In the genomic region with DNA sequence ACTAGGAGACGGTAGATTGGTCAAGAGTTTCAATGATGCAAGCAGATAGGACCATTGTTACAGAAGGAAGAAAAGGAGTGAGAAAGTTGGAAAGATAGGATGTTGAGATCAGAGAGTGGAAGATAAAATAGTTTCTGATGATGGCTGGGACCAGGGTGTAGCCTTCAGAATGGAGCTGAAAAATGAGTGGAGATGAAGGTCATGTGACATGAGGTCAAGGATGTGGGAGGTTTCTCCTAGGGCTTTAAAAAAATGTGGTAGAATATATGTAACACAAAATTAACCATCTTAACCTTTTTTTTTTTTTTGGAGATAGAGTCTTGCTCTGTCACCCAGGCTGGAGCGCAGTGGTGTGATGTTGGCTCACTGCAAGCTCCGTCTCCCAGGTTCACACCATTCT, we compare ENCODE assay signal across 21 cellular contexts. TPM values are rescaled to one million over a fixed set of nuclear protein-coding genes. Genes with fewer than 3 reads are reported as not detected.
DNase-seq lines count a peak whose midpoint lies in the region; ATAC-seq and TF ChIP-seq lines count a peak whose summit lies in the region.
"Had no signal": no experiment of that assay in that cellular context is flagged by ENCODE, and none has a peak within 500 bp of the region (broad histone marks: within the 10 kb centered on the region; RNA-seq: fewer than 3 reads in every experiment).

No MANE protein-coding gene starts in this region.

- H3K4me2 ChIP-seq in Karpas-422 (ENCODE audit: low read depth, low read length, poor library complexity, severe bottlenecking): no peak overlapping the region

- H3K27me3 Mint-ChIP-seq in Caco-2 (ENCODE audit: insufficient read depth, unreplicated experiment): no peaks in the 10 kb centered on the region

- no peaks in the 10 kb centered on the region for H3K9me3 ChIP-seq in Caco-2
- no peaks in the 10 kb centered on the region for H3K9me3 ChIP-seq in Karpas-422 (ENCODE audit: low read length)
- no peaks in the 10 kb centered on the region for H3K9me3 ChIP-seq in gastroesophageal sphincter
- H3K9me3 ChIP-seq in stomach smooth muscle (ENCODE audit: control insufficient read depth in 2 of 2, low read length in 2 of 2): no peaks in the 10 kb centered on the region

- H3K36me3 Mint-ChIP-seq in Caco-2 (ENCODE audit: insufficient read depth, unreplicated experiment): no peaks in the 10 kb centered on the region

- CTCF ChIA-PET in Caco-2 (lab: Charles Lee): no interaction called here

- H3K36me3 ChIP-seq in Caco-2 (ENCODE audit: control insufficient read depth, insufficient read depth, low read length) (no peaks in the 10 kb centered on the region), Karpas-422 (ENCODE audit: insufficient read depth, low read length) (no peaks in the 10 kb centered on the region), gastroesophageal sphincter (no peaks in the 10 kb centered on the region), stomach smooth muscle (ENCODE audit: control insufficient read depth in 2 of 2, insufficient read depth in 2 of 2, low read length in 2 of 2) (no peaks in the 10 kb centered on the region)

- peaks cover 39% of the 10 kb centered on the region for H3K4me1 Mint-ChIP-seq in Caco-2 (ENCODE audit: low read depth, unreplicated experiment)

- H3K4me1 ChIP-seq in Caco-2 (peaks cover 80% of the 10 kb centered on the region), Karpas-422 (ENCODE audit: low read length) (peaks cover 35% of the 10 kb centered on the region), gastroesophageal sphincter (peaks cover 0 to 56% (median 30%) of the 10 kb centered on the region in 3 donors), stomach smooth muscle (ENCODE audit: control insufficient read depth, insufficient read depth, low read length) (peaks cover 41% of the 10 kb centered on the region)

- no peak overlapping the region for H3K4me3 ChIP-seq in Caco-2 (ENCODE audit: low read depth, low read length)
- no peak overlapping the region for H3K4me3 ChIP-seq in Karpas-422 (ENCODE audit: low read length)
- H3K4me3 ChIP-seq in gastroesophageal sphincter: no peak overlapping the region
- no peak overlapping the region for H3K4me3 ChIP-seq in stomach smooth muscle (ENCODE audit: low read length in 2 of 2)

- 79 to 96% methylated on average over 2 to 3 of the region's 3 CpGs for WGBS in gastroesophageal sphincter (ENCODE audit: low coverage in 1 of 2), 2 donors

- H4K20me1 ChIP-seq in Karpas-422 (ENCODE audit: insufficient read depth, low read depth, low read length): no peaks in the 10 kb centered on the region

- ATAC-seq in gastroesophageal sphincter: no peak
- ATAC-seq: Panc1, SK-N-SH treated with all-trans-retinoic acid at 6 μM for 48 hours had no signal

- H3K4me3 Mint-ChIP-seq in Caco-2 (ENCODE audit: unreplicated experiment): no peak overlapping the region

- intact Hi-C loops in Caco-2 (cut with micrococcal nuclease; ENCODE audit: unreplicated experiment): no loop called here

- H3K27me3 ChIP-seq in Caco-2 (replicated peaks; ENCODE audit: control insufficient read depth, insufficient read depth, low read length) (no peaks in the 10 kb centered on the region), Karpas-422 (ENCODE audit: low read length) (no peaks in the 10 kb centered on the region), gastroesophageal sphincter (no peaks in the 10 kb centered on the region), stomach smooth muscle (ENCODE audit: control insufficient read depth in 1 of 2, insufficient read depth in 2 of 2, low read length in 2 of 2) (no peaks in the 10 kb centered on the region)

- no peak for TF ChIP-seq EP300 in gastroesophageal sphincter (IDR thresholded peaks at IDR 0.05)

- H3K79me2 ChIP-seq in Karpas-422 (ENCODE audit: low read length): no peaks in the 10 kb centered on the region

- H3K9me3 Mint-ChIP-seq in Caco-2 (ENCODE audit: unreplicated experiment): peaks cover 10% of the 10 kb centered on the region

- POLR2A ChIA-PET in Caco-2 (lab: Charles Lee): no interaction called here

- H3K27ac ChIP-seq in Karpas-422 (ENCODE audit: low read length) (no peak overlapping the region), gastroesophageal sphincter (peak overlapping the region in 3 of 4 donors; percentile 75 to 90 (median 77)), stomach smooth muscle (ENCODE audit: low read length) (peak overlapping the region; percentile 97)

- H2AFZ ChIP-seq in Karpas-422 (ENCODE audit: low read length): no peak overlapping the region

- BruUV-seq in Caco-2 (replicated peaks; lab: Mats Ljungman, UMichigan): no TSS peak

- DNase-seq in Caco-2 (no peak), Karpas-422 (peak; percentile 20), AG08395 (ENCODE audit: low spot score) (no peak), cerebellar cortex (ENCODE audit: low spot score) (no peak), GM13976 (ENCODE audit: low spot score) (no peak)
- DNase-seq: ACHN, AML-193, DMS79, GOT3, HCEC 1CT, KG1, NCI-H1105, NCI-H146, NCI-H2029, NCI-H2227 treated with DMSO at 0.1 percent for 48 hours, NCI-H510A, NCI-H748 treated with DMSO at 0.1 percent for 48 hours had no signal

- TF ChIP-seq CTCF in Caco-2 (IDR thresholded peaks at IDR 0.05; ENCODE audit: insufficient read depth in 1 of 2, low read depth in 1 of 2, low read length in 1 of 2, severe bottlenecking in 1 of 2, unreplicated experiment in 1 of 2): no peak
- TF ChIP-seq CTCF in gastroesophageal sphincter (IDR thresholded peaks at IDR 0.05): no peak
- no peak for TF ChIP-seq CTCF in GM13976 (IDR thresholded peaks at IDR 0.05; ENCODE audit: borderline replicate concordance, control extremely low read depth, extremely low read depth, insufficient read depth, missing control alignments)

- in situ Hi-C loops in GM13976 (cut with MboI; ENCODE audit: low sequenced_read_pairs, unreplicated experiment): no loop called here

- peak overlapping the region; percentile 7 for H3K27ac Mint-ChIP-seq in Caco-2 (ENCODE audit: unreplicated experiment)

- no peaks in the 10 kb centered on the region for H3K9me2 ChIP-seq in Karpas-422 (replicated peaks; ENCODE audit: insufficient read depth, low read length)

- H3K9ac ChIP-seq in Karpas-422 (ENCODE audit: low read length): no peak overlapping the region
- H3K9ac ChIP-seq in stomach smooth muscle (ENCODE audit: low read length in 2 of 2): no peak overlapping the region

- TF ChIP-seq POLR2A in gastroesophageal sphincter (IDR thresholded peaks at IDR 0.05): no peak

RNA-seq across cellular contexts. Expression of a gene that starts 18.3 kb away (rescaled TPM):
- total RNA-seq in Caco-2 (2022): 37.9 and 40.6 TPM in 2 replicates
- 22.4 and 27.5 TPM in 2 replicates for total RNA-seq in Karpas-422 (2014; rRNA removed; shearing (Covaris generic); ENCODE audit: low replicate concordance)
- total RNA-seq in gastroesophageal sphincter: 10 to 100 TPM; 19.5 to 34.9 (median 27.4) TPM

RNA-seq across cellular contexts. Expression of a gene that starts 35.1 kb away (rescaled TPM):
- total RNA-seq in Caco-2 (2022) (65.6 and 74.0 TPM in 2 replicates), gastroesophageal sphincter (100 to 1,000 TPM in 1 of 4 donors, 10 to 100 TPM in 3; 37.3 to 120 (median 51.5) TPM)
- total RNA-seq in Karpas-422 (2014; rRNA removed; shearing (Covaris generic); ENCODE audit: low replicate concordance): 54.9 and 64.1 TPM in 2 replicates

RNA-seq across cellular contexts. Expression of a gene that starts 51.1 kb away (rescaled TPM):
- total RNA-seq in Caco-2 (2022) (0.56 and 0.73 TPM in 2 replicates), gastroesophageal sphincter (10 to 100 TPM in 2 of 4 donors, 1 to 10 TPM in 2; 1.3 to 12.9 (median 7.6) TPM)
- 1.5 and 3.0 TPM in 2 replicates for total RNA-seq in Karpas-422 (2014; rRNA removed; shearing (Covaris generic); ENCODE audit: low replicate concordance)
